ENCODE assay signal across 8 cellular contexts in the genomic region with DNA sequence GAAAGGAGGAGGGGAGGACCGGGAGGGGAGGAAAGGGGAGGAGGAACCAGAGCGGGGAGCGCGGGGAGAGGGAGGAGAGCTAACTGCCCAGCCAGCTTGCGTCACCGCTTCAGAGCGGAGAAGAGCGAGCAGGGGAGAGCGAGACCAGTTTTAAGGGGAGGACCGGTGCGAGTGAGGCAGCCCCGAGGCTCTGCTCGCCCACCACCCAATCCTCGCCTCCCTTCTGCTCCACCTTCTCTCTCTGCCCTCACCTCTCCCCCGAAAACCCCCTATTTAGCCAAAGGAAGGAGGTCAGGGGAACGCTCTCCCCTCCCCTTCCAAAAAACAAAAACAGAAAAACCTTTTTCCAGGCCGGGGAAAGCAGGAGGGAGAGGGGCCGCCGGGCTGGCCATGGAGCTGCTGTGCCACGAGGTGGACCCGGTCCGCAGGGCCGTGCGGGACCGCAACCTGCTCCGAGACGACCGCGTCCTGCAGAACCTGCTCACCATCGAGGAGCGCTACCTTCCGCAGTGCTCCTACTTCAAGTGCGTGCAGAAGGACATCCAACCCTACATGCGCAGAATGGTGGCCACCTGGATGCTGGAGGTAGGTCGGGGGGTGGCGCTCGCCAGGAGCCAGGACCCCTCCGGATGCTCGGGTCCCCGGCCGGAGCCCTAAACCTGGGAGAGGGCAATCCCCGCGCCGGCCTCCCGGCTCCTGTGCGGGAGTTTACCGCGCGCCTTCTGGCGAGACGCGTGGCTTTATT. TPM values are rescaled to one million over a fixed set of nuclear protein-coding genes. Genes with fewer than 3 reads are reported as not detected.
DNase-seq lines count a peak whose midpoint lies in the region; ATAC-seq, FAIRE-seq and TF ChIP-seq lines count a peak whose summit lies in the region.

CCND2 (plus strand) TSS at position 112 of the 745 bp plus-strand sequence; CDS start at position 391, 279 bp downstream.

- peak within 1 kb of the TSS; percentile 99 for H3K4me3 Mint-ChIP-seq in activated CD8-positive, alpha-beta T cell treated with anti-CD3 and anti-CD28 coated beads, Interleukin-2, amount 10 ng/mL, durations not matched to agents 7 days and 5 days
- H3K4me3 Mint-ChIP-seq in effector memory CD8-positive, alpha-beta T cell = peak within 1 kb of the TSS; percentile 96 to 99

- H3K36me3 Mint-ChIP-seq in activated CD8-positive, alpha-beta T cell treated with anti-CD3 and anti-CD28 coated beads, Interleukin-2, amount 10 ng/mL, durations not matched to agents 7 days and 5 days (ENCODE audit: low read depth) = peaks cover 55% of the 10 kb centered on the region
- peaks cover 76% of the 10 kb centered on the region for H3K36me3 Mint-ChIP-seq in effector memory CD8-positive, alpha-beta T cell (ENCODE audit: insufficient read depth)

- TF ChIP-seq CTCF in A549 (IDR thresholded peaks at IDR 0.05) (no peak), lower lobe of right lung (IDR thresholded peaks at IDR 0.05) (no peak)

- no peak for TF ChIP-seq RAD21 in A549 (conservative IDR thresholded peaks at IDR 0.05 in 1 of 2, IDR thresholded peaks at IDR 0.05 in 1 of 2)

- peak within 1 kb of the TSS; percentile 99 for H3K27ac Mint-ChIP-seq in activated CD8-positive, alpha-beta T cell treated with anti-CD3 and anti-CD28 coated beads, Interleukin-2, amount 10 ng/mL, durations not matched to agents 7 days and 5 days
- H3K27ac Mint-ChIP-seq in effector memory CD8-positive, alpha-beta T cell = peak within 1 kb of the TSS; percentile 98 to 99

- peaks cover 47% of the 10 kb centered on the region for H3K27me3 ChIP-seq in lower lobe of right lung (ENCODE audit: low read depth)

- TF ChIP-seq EP300 in A549 (IDR thresholded peaks at IDR 0.05) = no peak

- peaks cover 32% of the 10 kb centered on the region for H3K4me1 Mint-ChIP-seq in activated CD8-positive, alpha-beta T cell treated with anti-CD3 and anti-CD28 coated beads, Interleukin-2, amount 10 ng/mL, durations not matched to agents 7 days and 5 days (ENCODE audit: low read depth)
- peaks cover 41 to 49% of the 10 kb centered on the region in 2 donors for H3K4me1 Mint-ChIP-seq in effector memory CD8-positive, alpha-beta T cell (ENCODE audit: low read depth in 2 of 2)

- no peaks in the 10 kb centered on the region for H3K27me3 Mint-ChIP-seq in activated CD8-positive, alpha-beta T cell treated with anti-CD3 and anti-CD28 coated beads, Interleukin-2, amount 10 ng/mL, durations not matched to agents 7 days and 5 days (ENCODE audit: low read depth)
- H3K27me3 Mint-ChIP-seq in effector memory CD8-positive, alpha-beta T cell = peaks cover 0 to 2% of the 10 kb centered on the region in 2 donors

- H3K9me3 ChIP-seq in A549 (no peaks in the 10 kb centered on the region), lower lobe of right lung (no peaks in the 10 kb centered on the region)

- no peak within 1 kb of the TSS for H3K27ac ChIP-seq in A549
- H3K27ac ChIP-seq in lower lobe of right lung = peak within 1 kb of the TSS; percentile 87

- H3K4me3 ChIP-seq in A549 (peak within 1 kb of the TSS; percentile 46), lower lobe of right lung (peak within 1 kb of the TSS; percentile 77)

- intact Hi-C loops in lower lobe of right lung (cut with DNase I) = no loop called here

- no peaks in the 10 kb centered on the region for H3K9me3 Mint-ChIP-seq in activated CD8-positive, alpha-beta T cell treated with anti-CD3 and anti-CD28 coated beads, Interleukin-2, amount 10 ng/mL, durations not matched to agents 7 days and 5 days (ENCODE audit: insufficient read depth)
- H3K9me3 Mint-ChIP-seq in effector memory CD8-positive, alpha-beta T cell = no peaks in the 10 kb centered on the region

- peaks cover 5% of the 10 kb centered on the region for H3K36me3 ChIP-seq in lower lobe of right lung

- H3K4me2 ChIP-seq in A549 = peak within 1 kb of the TSS; percentile 78

- 2% methylated on average over 29 of the region's 52 CpGs for WGBS in A549 (ENCODE audit: missing lambda C conversion rate)

- TF ChIP-seq POLR2A in A549 (IDR thresholded peaks at IDR 0.05; ENCODE audit: low read length) = no peak

- no peak for FAIRE-seq in A549 (lab: Jason Lieb, UNC)

- H3K4me1 ChIP-seq in A549 = peaks cover 67% of the 10 kb centered on the region
- H3K4me1 ChIP-seq in lower lobe of right lung = peaks cover 82% of the 10 kb centered on the region

- peak; percentile 44 to 53 for DNase-seq in A549 (ENCODE audit: low read depth in 1 of 2, low spot score in 1 of 2)
- peak; percentile 73 to 81 for DNase-seq in Kasumi-1 (lab: John Stamatoyannopoulos, UW)
- DNase-seq in activated CD8-positive, alpha-beta T cell treated with anti-CD3 and anti-CD28 coated beads, Interleukin-2, amount 10 ng/mL, durations not matched to agents 7 days and 5 days = peak; percentile 91
- DNase-seq in effector memory CD8-positive, alpha-beta T cell = peak; percentile 50 to 58 (median 55)
- peak; percentile 89 for DNase-seq in lower lobe of right lung
- peak; percentile 68 to 78 for DNase-seq in stimulated activated CD4-positive, alpha-beta T cell treated with anti-CD3 and anti-CD28 coated beads, Interleukin-4, amount 100 ng/mL, for 48 hours (ENCODE audit: low read depth in 2 of 2)
- no peak for DNase-seq in NCI-H2107 (lab: John Stamatoyannopoulos, UW)

- POLR2A ChIA-PET in A549 (lab: Yijun Ruan, JAX) = interaction anchor here (0.5 kb wide), 1 partner anchor 216 kb away, joined by 4 read pairs; no protein-coding TSS in a partner anchor
- POLR2A ChIA-PET in activated CD8-positive, alpha-beta T cell treated with anti-CD3 and anti-CD28 coated beads, Interleukin-2, amount 10 ng/mL, durations not matched to agents 7 days and 5 days (lab: Charles Lee) = interaction anchor here (0.5 to 12.1 kb wide), 18 partner anchors 9 to 403 kb away, joined by 3 to 260 read pairs (median 4); partner anchors contain the start of gene PARP11

- CTCF ChIA-PET in A549 (lab: Yijun Ruan, JAX) = interaction anchor here (7.0 kb wide), 1 partner anchor 280 kb away, joined by 74 read pairs; no protein-coding TSS in a partner anchor
- CTCF ChIA-PET in activated CD8-positive, alpha-beta T cell treated with anti-CD3 and anti-CD28 coated beads, Interleukin-2, amount 10 ng/mL, durations not matched to agents 7 days and 5 days (lab: Charles Lee) = interaction anchor here (0.9 to 12.7 kb wide), 12 partner anchors 9 to 403 kb away, joined by 3 to 242 read pairs (median 5); no protein-coding TSS in a partner anchor

- ATAC-seq in A549 = peak; percentile 21 to 39; a peak in 3 of 6 replicates
- ATAC-seq in GM18861 (IDR thresholded peaks at IDR 0.05; ENCODE audit: unreplicated experiment) = peak; percentile 19
- peak; percentile 14 for ATAC-seq in activated CD8-positive, alpha-beta T cell treated with anti-CD3 and anti-CD28 coated beads, Interleukin-2, amount 10 ng/mL, durations not matched to agents 7 days and 5 days
- ATAC-seq in effector memory CD8-positive, alpha-beta T cell (replicated peaks) = peak; percentile 16
- ATAC-seq in lower lobe of right lung = peak; percentile 75 to 76

TF ChIP-seq in A549, 52 proteins besides CTCF, POLR2A, EP300 and RAD21:
- TF ChIP-seq NPAS2 (CRISPR knock-in tag; IDR thresholded peaks at IDR 0.05; ENCODE audit: borderline replicate concordance) (no peak), CEBPB (IDR thresholded peaks at IDR 0.05) (0 out of 4 replicates have a peak, but pooled peaks of 1 of the 2 experiments have one; percentile 22)

RNA-seq across cellular contexts. Expression of gene CCND2, which starts in this region (rescaled TPM):
- polyA plus RNA-seq in A549 (2011; rRNA removed) (0.18 and 0.20 TPM in 2 replicates), A549 (2017; fragmentation: RNase III; extraction: RNeasy Plus Mini Kit Qiagen cat#74134 plus additional on column Dnase treatment) (not detected in 3 replicates)
- 0.01 TPM in 1 of 2 replicates, not detected in the other for polyA plus RNA-seq in A549 (2012; cell fraction: cytosol; rRNA removed)
- polyA plus RNA-seq in A549 (2012; cell fraction: nucleus; rRNA removed) = not detected in 2 replicates
- polyA minus RNA-seq in A549 (2011; rRNA and poly(A)+ RNA removed) = 0.37 and 0.78 TPM in 2 replicates
- 100 to 1,000 TPM; 572 to 592 TPM for total RNA-seq in activated CD8-positive, alpha-beta T cell treated with anti-CD3 and anti-CD28 coated beads, Interleukin-2, amount 10 ng/mL, durations not matched to agents 7 days and 5 days
- 57.7 TPM for total RNA-seq in lower lobe of right lung

Comparison
In these comparisons a context has a peak if more than half of its experiments do, and no peak if none do; other contexts are left out.
1. Peak in DNase-seq, ATAC-seq, H3K4me3 ChIP-seq and H3K4me2 ChIP-seq in A549; RNA of the gene not detected or under 1 TPM.
2. ATAC-seq: peak in every context shown above with its lines; median percentile 76 in lower lobe of right lung; 30 in A549; 19 in GM18861; 16 in effector memory CD8-positive, alpha-beta T cell; 14 in activated CD8-positive, alpha-beta T cell treated with anti-CD3 and anti-CD28 coated beads, Interleukin-2, amount 10 ng/mL, durations not matched to agents 7 days and 5 days.